13 cellular contexts compared by ENCODE assay signal in the genomic region with DNA sequence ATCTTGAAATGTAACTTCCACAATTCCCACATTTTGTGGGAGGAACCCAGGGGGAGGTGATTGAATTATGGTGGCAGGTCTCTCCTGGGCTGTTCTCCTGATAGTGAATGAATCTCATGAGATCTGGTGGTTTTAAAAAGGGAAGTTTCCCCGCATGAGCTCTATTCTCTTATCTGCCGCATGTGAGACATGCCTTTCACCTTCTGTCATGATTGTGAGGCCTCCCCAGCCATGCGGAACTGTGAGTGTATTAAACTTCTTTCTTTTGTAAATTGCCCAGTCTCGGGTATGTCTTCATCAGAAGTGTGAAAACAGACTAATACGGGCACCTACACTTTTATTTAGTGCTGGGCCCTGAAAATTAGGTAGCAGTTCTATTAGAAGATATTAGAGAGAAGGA. TPM values are rescaled to one million over a fixed set of nuclear protein-coding genes. Genes with fewer than 3 reads are reported as not detected.
A peak's percentile ranks its signal among the peaks of the same experiment; 100 is the strongest.
DNase-seq lines count a peak whose midpoint lies in the region; ATAC-seq and TF ChIP-seq lines count a peak whose summit lies in the region.
"Had no signal": no experiment of that assay in that cellular context is flagged by ENCODE, and none has a peak within 500 bp of the region (broad histone marks: within the 10 kb centered on the region; RNA-seq: fewer than 3 reads in every experiment).

No MANE protein-coding gene starts in this region.

- H3F3A ChIP-seq in GM23338 (replicated peaks; ENCODE audit: low read depth), result no peaks in the 10 kb centered on the region

- H3K4me3 ChIP-seq in GM23338, result no peak overlapping the region
- no peak overlapping the region for H3K4me3 ChIP-seq in kidney epithelial cell (ENCODE audit: low read depth, low read length)
- no peak overlapping the region for H3K4me3 ChIP-seq in naive thymus-derived CD4-positive, alpha-beta T cell (ENCODE audit: low read length)
- H3K4me3 ChIP-seq in lower leg skin (ENCODE audit: low read depth, poor library complexity, severe bottlenecking), result no peak overlapping the region
- H3K4me3 ChIP-seq: lower lobe of right lung had no signal

- no peaks in the 10 kb centered on the region for H4K20me1 ChIP-seq in GM23338 (replicated peaks; ENCODE audit: insufficient read depth)

- peak overlapping the region; percentile 92 for H2AFZ ChIP-seq in GM23338

- CTCF ChIA-PET in naive thymus-derived CD4-positive, alpha-beta T cell (lab: Charles Lee), result interaction anchor here (1.2 to 1.5 kb wide), 3 partner anchors 88 to 580 kb away, joined by 3 to 4 read pairs (median 4); no protein-coding TSS in a partner anchor

- H3K27me3 ChIP-seq in GM23338 (ENCODE audit: insufficient read depth) (no peaks in the 10 kb centered on the region), kidney epithelial cell (ENCODE audit: control insufficient read depth, insufficient read depth, low read length) (no peaks in the 10 kb centered on the region)
- H3K27me3 ChIP-seq in naive thymus-derived CD4-positive, alpha-beta T cell (ENCODE audit: control insufficient read depth in 2 of 2, insufficient read depth in 2 of 2, low read length in 2 of 2), result no peaks in the 10 kb centered on the region

- H3K27me3 Mint-ChIP-seq in GM23338 (ENCODE audit: insufficient read depth, low read depth, poor library complexity), result peaks cover 1% of the 10 kb centered on the region
- H3K27me3 Mint-ChIP-seq in naive thymus-derived CD4-positive, alpha-beta T cell, result peaks cover 0 to 21% (median 0%) of the 10 kb centered on the region in 5 donors

- intact Hi-C loops in naive thymus-derived CD4-positive, alpha-beta T cell (cut with micrococcal nuclease), result no loop called here
- intact Hi-C loops in lower leg skin (cut with DNase I; ENCODE audit: low total_unique reads), result no loop called here

- H3K9me2 ChIP-seq in GM23338 (ENCODE audit: insufficient read depth), result peaks cover 3% of the 10 kb centered on the region; the same call in 1 of the 2 replicates

- H3K4me2 ChIP-seq in GM23338, result no peak overlapping the region

- H3K4me3 Mint-ChIP-seq in GM23338, result no peak overlapping the region
- H3K4me3 Mint-ChIP-seq in naive thymus-derived CD4-positive, alpha-beta T cell, result no peak overlapping the region
- H3K4me3 Mint-ChIP-seq: activated naive CD8-positive, alpha-beta T cell treated with anti-CD3 and anti-CD28 coated beads, Interleukin-2, amount 50 U/mL, for 24 hours had no signal

- TF ChIP-seq CTCF in GM23338 (conservative IDR thresholded peaks at IDR 0.05; ENCODE audit: low read depth in 2 of 2) (no peak), kidney epithelial cell (IDR thresholded peaks at IDR 0.05; ENCODE audit: insufficient read depth, low read length, poor library complexity, severe bottlenecking) (no peak), lower leg skin (IDR thresholded peaks at IDR 0.05) (no peak)

- DNase-seq in GM23338 (ENCODE audit: low spot score), result no peak
- peak; percentile 43 for DNase-seq in kidney epithelial cell (ENCODE audit: low read depth)
- no peak for DNase-seq in naive thymus-derived CD4-positive, alpha-beta T cell
- DNase-seq in lower leg skin (ENCODE audit: low spot score in 2 of 2), result no peak
- no peak for DNase-seq in NCI-H1930 (lab: John Stamatoyannopoulos, UW)
- DNase-seq in dermis blood vessel endothelial cell, result no peak
- DNase-seq: activated naive CD8-positive, alpha-beta T cell treated with anti-CD3 and anti-CD28 coated beads, Interleukin-2, amount 50 U/mL, for 24 hours; effector CD4-positive, alpha-beta T cell; head of caudate nucleus; lower lobe of right lung; NCI-H1105 had no signal

- POLR2A ChIA-PET in naive thymus-derived CD4-positive, alpha-beta T cell (lab: Charles Lee), result interaction anchor here (0.7 kb wide), 1 partner anchor 10 kb away, joined by 3 read pairs; no protein-coding TSS in a partner anchor

- peak overlapping the region; percentile 50; the same call in 1 of the 2 replicates for H3K27ac Mint-ChIP-seq in GM23338
- no peak overlapping the region for H3K27ac Mint-ChIP-seq in naive thymus-derived CD4-positive, alpha-beta T cell
- H3K27ac Mint-ChIP-seq: activated naive CD8-positive, alpha-beta T cell treated with anti-CD3 and anti-CD28 coated beads, Interleukin-2, amount 50 U/mL, for 24 hours had no signal

- 0 out of 3 replicates have a peak, but pooled peaks cover 2% of the 10 kb centered on the region for H3K9me3 Mint-ChIP-seq in GM23338
- peaks cover 0 to 4% (median 0%) of the 10 kb centered on the region in 11 donors for H3K9me3 Mint-ChIP-seq in naive thymus-derived CD4-positive, alpha-beta T cell
- H3K9me3 Mint-ChIP-seq: activated naive CD8-positive, alpha-beta T cell treated with anti-CD3 and anti-CD28 coated beads, Interleukin-2, amount 50 U/mL, for 24 hours had no signal

- TF ChIP-seq POLR2A in lower leg skin (IDR thresholded peaks at IDR 0.05), result no peak

- no peaks in the 10 kb centered on the region for H3K79me2 ChIP-seq in GM23338 (replicated peaks; ENCODE audit: insufficient read depth)

- peak; percentile 70 for ATAC-seq in GM18870 (IDR thresholded peaks at IDR 0.05; ENCODE audit: unreplicated experiment)
- no peak for ATAC-seq in GM23338
- ATAC-seq in HG03378 (IDR thresholded peaks at IDR 0.05; ENCODE audit: unreplicated experiment), result peak; percentile 87
- ATAC-seq in naive thymus-derived CD4-positive, alpha-beta T cell, result no peak
- ATAC-seq: activated naive CD8-positive, alpha-beta T cell treated with anti-CD3 and anti-CD28 coated beads, Interleukin-2, amount 50 U/mL, for 24 hours; lower lobe of right lung had no signal

- no peaks in the 10 kb centered on the region for H3K36me3 Mint-ChIP-seq in GM23338 (ENCODE audit: low read depth)
- H3K36me3 Mint-ChIP-seq in naive thymus-derived CD4-positive, alpha-beta T cell, result peaks cover 0 to 5% (median 0%) of the 10 kb centered on the region in 5 donors

- WGBS in lower leg skin, 2 donors, result 74 to 86% methylated on average over 5 of the region's 5 CpGs

- H3K36me3 ChIP-seq in GM23338 (ENCODE audit: insufficient read depth), result no peaks in the 10 kb centered on the region
- no peaks in the 10 kb centered on the region for H3K36me3 ChIP-seq in kidney epithelial cell (ENCODE audit: control insufficient read depth, insufficient read depth, low read length)
- H3K36me3 ChIP-seq in naive thymus-derived CD4-positive, alpha-beta T cell (ENCODE audit: control insufficient read depth in 2 of 3, insufficient read depth in 3 of 3, low read length in 3 of 3), result no peaks in the 10 kb centered on the region
- H3K36me3 ChIP-seq: lower lobe of right lung had no signal

- H3K4me1 ChIP-seq in GM23338 (ENCODE audit: insufficient read depth), result no peaks in the 10 kb centered on the region
- H3K4me1 ChIP-seq in naive thymus-derived CD4-positive, alpha-beta T cell (ENCODE audit: control insufficient read depth in 2 of 2, insufficient read depth in 2 of 2, low read length in 2 of 2), result no peaks in the 10 kb centered on the region
- H3K4me1 ChIP-seq: lower lobe of right lung had no signal

- H3K9me3 ChIP-seq in naive thymus-derived CD4-positive, alpha-beta T cell (ENCODE audit: control insufficient read depth in 2 of 3, low read length in 3 of 3), result no peaks in the 10 kb centered on the region
- H3K9me3 ChIP-seq: lower lobe of right lung had no signal

- H3K27ac ChIP-seq in GM23338 (ENCODE audit: low read depth), result no peak overlapping the region
- no peak overlapping the region for H3K27ac ChIP-seq in naive thymus-derived CD4-positive, alpha-beta T cell (ENCODE audit: low read depth, low read length)
- H3K27ac ChIP-seq: lower lobe of right lung had no signal

- H3K4me1 Mint-ChIP-seq in GM23338, result peaks cover 12% of the 10 kb centered on the region
- H3K4me1 Mint-ChIP-seq in naive thymus-derived CD4-positive, alpha-beta T cell, result peaks cover 0 to 17% (median 0%) of the 10 kb centered on the region in 7 donors

TF ChIP-seq in GM23338, 12 proteins besides CTCF, POLR2A, EP300 and RAD21 (continues in another document):
- TF ChIP-seq CREB1 (CRISPR knock-in tag; IDR thresholded peaks at IDR 0.05; ENCODE audit: low read depth) (no peak), EZH2 (IDR thresholded peaks at IDR 0.05; ENCODE audit: low read depth, unreplicated experiment) (no peak)
- TF ChIP-seq, protein P1, sequence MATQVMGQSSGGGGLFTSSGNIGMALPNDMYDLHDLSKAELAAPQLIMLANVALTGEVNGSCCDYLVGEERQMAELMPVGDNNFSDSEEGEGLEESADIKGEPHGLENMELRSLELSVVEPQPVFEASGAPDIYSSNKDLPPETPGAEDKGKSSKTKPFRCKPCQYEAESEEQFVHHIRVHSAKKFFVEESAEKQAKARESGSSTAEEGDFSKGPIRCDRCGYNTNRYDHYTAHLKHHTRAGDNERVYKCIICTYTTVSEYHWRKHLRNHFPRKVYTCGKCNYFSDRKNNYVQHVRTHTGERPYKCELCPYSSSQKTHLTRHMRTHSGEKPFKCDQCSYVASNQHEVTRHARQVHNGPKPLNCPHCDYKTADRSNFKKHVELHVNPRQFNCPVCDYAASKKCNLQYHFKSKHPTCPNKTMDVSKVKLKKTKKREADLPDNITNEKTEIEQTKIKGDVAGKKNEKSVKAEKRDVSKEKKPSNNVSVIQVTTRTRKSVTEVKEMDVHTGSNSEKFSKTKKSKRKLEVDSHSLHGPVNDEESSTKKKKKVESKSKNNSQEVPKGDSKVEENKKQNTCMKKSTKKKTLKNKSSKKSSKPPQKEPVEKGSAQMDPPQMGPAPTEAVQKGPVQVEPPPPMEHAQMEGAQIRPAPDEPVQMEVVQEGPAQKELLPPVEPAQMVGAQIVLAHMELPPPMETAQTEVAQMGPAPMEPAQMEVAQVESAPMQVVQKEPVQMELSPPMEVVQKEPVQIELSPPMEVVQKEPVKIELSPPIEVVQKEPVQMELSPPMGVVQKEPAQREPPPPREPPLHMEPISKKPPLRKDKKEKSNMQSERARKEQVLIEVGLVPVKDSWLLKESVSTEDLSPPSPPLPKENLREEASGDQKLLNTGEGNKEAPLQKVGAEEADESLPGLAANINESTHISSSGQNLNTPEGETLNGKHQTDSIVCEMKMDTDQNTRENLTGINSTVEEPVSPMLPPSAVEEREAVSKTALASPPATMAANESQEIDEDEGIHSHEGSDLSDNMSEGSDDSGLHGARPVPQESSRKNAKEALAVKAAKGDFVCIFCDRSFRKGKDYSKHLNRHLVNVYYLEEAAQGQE (IDR thresholded peaks at IDR 0.05; ENCODE audit: unreplicated experiment), result no peak

RNA-seq across cellular contexts. Expression of a gene that starts 45.8 kb away (rescaled TPM):
- total RNA-seq in GM23338 (2014; rRNA removed; shearing (Covaris generic)), result 0.10 TPM in 1 of 2 replicates, not detected in the other
- 0.55 TPM in 1 of 2 replicates, not detected in the other for polyA plus RNA-seq in GM23338 (2016; fragmentation: Nextera tagmentation; extraction: Ambion mirVana)
- total RNA-seq in kidney epithelial cell (0.62 and 0.71 TPM in 2 replicates), lower leg skin (1 to 10 TPM in 1 of 4 donors, under 1 TPM in 3; 0.38 to 2.5 (median 0.69) TPM), dermis blood vessel endothelial cell (0.34 and 0.70 TPM in 2 replicates)
- total RNA-seq in naive thymus-derived CD4-positive, alpha-beta T cell, result 10 to 100 TPM in 3 of 5 experiments, 1 to 10 TPM in 2; 3.0 to 26.8 (median 12.8) TPM
- 1 to 10 TPM; 7.8 to 9.0 TPM for polyA plus RNA-seq in naive thymus-derived CD4-positive, alpha-beta T cell

Comparison
In these comparisons a context has a peak if more than half of its experiments do, and no peak if none do; other contexts are left out.
1. ATAC-seq: peak in GM18870 (single experiment) and HG03378 (single experiment); none in GM23338 (single experiment) and naive thymus-derived CD4-positive, alpha-beta T cell (single experiment).